In the genomic region with DNA sequence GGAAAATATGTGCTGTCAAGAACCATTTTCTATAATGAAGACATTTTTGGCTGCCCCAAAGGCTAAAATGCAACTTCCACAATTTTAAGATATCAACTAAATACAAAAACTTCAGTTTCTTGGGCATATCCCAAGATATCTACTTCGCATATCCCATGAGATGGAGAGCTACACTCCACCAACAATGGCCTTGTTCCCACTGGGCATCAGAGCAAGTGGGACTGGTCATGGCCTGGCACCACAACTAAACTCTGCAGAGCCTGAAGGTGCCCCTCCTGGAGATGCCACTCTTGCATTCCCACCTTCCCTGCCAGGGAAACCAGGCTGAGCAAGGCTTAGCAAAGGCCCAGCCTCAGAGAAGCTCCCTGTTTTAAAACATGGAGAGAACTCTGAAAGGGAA, we compare ENCODE assay signal across 28 cellular contexts.
DNase-seq lines count a peak whose midpoint lies in the region; ATAC-seq, FAIRE-seq and TF ChIP-seq lines count a peak whose summit lies in the region.
"Had no signal": no experiment of that assay in that cellular context is flagged by ENCODE, and none has a peak within 500 bp of the region (broad histone marks: within the 10 kb centered on the region; RNA-seq: fewer than 3 reads in every experiment).

No MANE protein-coding gene starts in this region.

- CTCF ChIA-PET in MCF 10A (lab: Yijun Ruan, JAX): interaction anchor here (0.6 to 2.0 kb wide), 3 partner anchors 10 to 88 kb away, joined by 3 to 5 read pairs (median 3); no protein-coding TSS in a partner anchor

- H3K4me2 ChIP-seq in astrocyte (ENCODE audit: low read length) (peak overlapping the region; percentile 69), osteoblast (ENCODE audit: insufficient read depth, low read length) (peak overlapping the region; percentile 55)

- no peak overlapping the region for H2AFZ ChIP-seq in astrocyte (ENCODE audit: low read depth, low read length)
- H2AFZ ChIP-seq in osteoblast (ENCODE audit: low read length): no peak overlapping the region

- H3K27me3 Mint-ChIP-seq in MCF 10A (ENCODE audit: insufficient read depth, unreplicated experiment) (no peaks in the 10 kb centered on the region), astrocyte (ENCODE audit: low read depth, unreplicated experiment) (no peaks in the 10 kb centered on the region)
- H3K27me3 Mint-ChIP-seq: activated CD4-positive, alpha-beta T cell treated with anti-CD3 and anti-CD28 coated beads for 36 hours; activated naive CD8-positive, alpha-beta T cell; CD4-positive, alpha-beta memory T cell had no signal

- H3K27ac ChIP-seq in breast epithelium (no peak overlapping the region), astrocyte (ENCODE audit: low read depth, low read length) (peak overlapping the region; percentile 88), osteoblast (ENCODE audit: low read depth, low read length) (peak overlapping the region; percentile 58), aorta (ENCODE audit: low read depth in 1 of 2, low read length in 2 of 2) (peak overlapping the region in 1 of 2 donors; percentile 73)
- H3K27ac ChIP-seq: 22Rv1, ovary had no signal

- TF ChIP-seq POLR2A in breast epithelium (IDR thresholded peaks at IDR 0.05): no peak
- TF ChIP-seq POLR2A in H54 (IDR thresholded peaks at IDR 0.05; ENCODE audit: low read depth, low read length): no peak

- H3K79me2 ChIP-seq in astrocyte (ENCODE audit: insufficient read depth, low read length) (no peaks in the 10 kb centered on the region), osteoblast (ENCODE audit: insufficient read depth, low read length) (no peaks in the 10 kb centered on the region)

- no peaks in the 10 kb centered on the region for H3K4me1 ChIP-seq in breast epithelium
- H3K4me1 ChIP-seq in astrocyte (ENCODE audit: insufficient read depth, low read length): peaks cover 29% of the 10 kb centered on the region
- peaks cover 30% of the 10 kb centered on the region for H3K4me1 ChIP-seq in osteoblast (ENCODE audit: insufficient read depth, low read length)
- H3K4me1 ChIP-seq in aorta (ENCODE audit: control insufficient read depth in 1 of 2, insufficient read depth in 2 of 2, low read length in 2 of 2): peaks cover 4 to 5% of the 10 kb centered on the region in 2 donors

- TF ChIP-seq CTCF in MCF 10A (IDR thresholded peaks at IDR 0.05; ENCODE audit: unreplicated experiment) (no peak), breast epithelium (IDR thresholded peaks at IDR 0.05) (no peak), astrocyte (IDR thresholded peaks at IDR 0.05; ENCODE audit: insufficient read depth, low read depth, low read length) (no peak), osteoblast (IDR thresholded peaks at IDR 0.05; ENCODE audit: extremely low read depth, low read depth, low read length) (no peak)

- no peaks in the 10 kb centered on the region for H3K27me3 ChIP-seq in breast epithelium
- no peaks in the 10 kb centered on the region for H3K27me3 ChIP-seq in astrocyte (ENCODE audit: insufficient read depth, low read length)
- H3K27me3 ChIP-seq in osteoblast (ENCODE audit: insufficient read depth, low read length): no peaks in the 10 kb centered on the region
- no peaks in the 10 kb centered on the region for H3K27me3 ChIP-seq in aorta (ENCODE audit: control insufficient read depth in 1 of 2, insufficient read depth in 2 of 2, low read length in 1 of 2)
- H3K27me3 ChIP-seq: ovary had no signal

- intact Hi-C loops in MCF 10A (cut with micrococcal nuclease): loop anchor here (5.0 kb wide), 1 partner anchor 35 kb away; no protein-coding TSS in a partner anchor
- intact Hi-C loops in breast epithelium (cut with DNase I; ENCODE audit: low total_unique reads): no loop called here
- intact Hi-C loops in aorta (cut with DNase I): no loop called here

- 11 to 14% methylated on average over 1 of the region's 1 CpG for WGBS in aorta, 2 donors

- ATAC-seq in aorta (ENCODE audit: low FRiP score): peak; percentile 41
- no peak for ATAC-seq in HG02678 (IDR thresholded peaks at IDR 0.05; ENCODE audit: unreplicated experiment)
- ATAC-seq: activated CD4-positive, alpha-beta T cell treated with anti-CD3 and anti-CD28 coated beads for 36 hours; natural killer cell had no signal

- H3K9me3 Mint-ChIP-seq in MCF 10A (ENCODE audit: unreplicated experiment) (no peaks in the 10 kb centered on the region), astrocyte (ENCODE audit: unreplicated experiment) (no peaks in the 10 kb centered on the region)
- H3K9me3 Mint-ChIP-seq: CD4-positive, alpha-beta memory T cell; natural killer cell; T-helper 2 cell treated with Interferon-gamma antibody and Interleukin-4, amounts not matched to agents 5 μg/mL and 100 μg/mL, for 36 hours had no signal

- H3K9ac ChIP-seq in astrocyte (ENCODE audit: low read length): peak overlapping the region; percentile 15

- POLR2A ChIA-PET in MCF 10A (lab: Yijun Ruan, JAX): interaction anchor here (0.8 to 1.9 kb wide), 5 partner anchors 16 to 237 kb away, joined by 3 to 5 read pairs (median 3); no protein-coding TSS in a partner anchor

- H3K27ac Mint-ChIP-seq in MCF 10A (ENCODE audit: low read depth, unreplicated experiment) (peak overlapping the region; percentile 4), astrocyte (ENCODE audit: unreplicated experiment) (peak overlapping the region; percentile 92)
- H3K27ac Mint-ChIP-seq: activated CD4-positive, alpha-beta T cell treated with anti-CD3 and anti-CD28 coated beads for 36 hours; activated naive CD8-positive, alpha-beta T cell; CD4-positive, alpha-beta memory T cell; natural killer cell; T-helper 2 cell treated with Interferon-gamma antibody and Interleukin-4, amounts not matched to agents 5 μg/mL and 100 μg/mL, for 36 hours had no signal

- no peak overlapping the region for H3K4me3 Mint-ChIP-seq in MCF 10A (ENCODE audit: unreplicated experiment)
- H3K4me3 Mint-ChIP-seq in astrocyte (ENCODE audit: unreplicated experiment): peak overlapping the region; percentile 4
- H3K4me3 Mint-ChIP-seq: activated CD4-positive, alpha-beta T cell treated with anti-CD3 and anti-CD28 coated beads for 36 hours; activated naive CD8-positive, alpha-beta T cell; CD4-positive, alpha-beta memory T cell; natural killer cell; T-helper 2 cell treated with Interferon-gamma antibody and Interleukin-4, amounts not matched to agents 5 μg/mL and 100 μg/mL, for 36 hours had no signal

- no peaks in the 10 kb centered on the region for H3K9me3 ChIP-seq in breast epithelium
- H3K9me3 ChIP-seq in astrocyte (ENCODE audit: insufficient read depth, low read depth, low read length): no peaks in the 10 kb centered on the region
- H3K9me3 ChIP-seq in osteoblast (ENCODE audit: low read depth, low read length): no peaks in the 10 kb centered on the region
- H3K9me3 ChIP-seq in aorta (ENCODE audit: control insufficient read depth, low read length): no peaks in the 10 kb centered on the region
- H3K9me3 ChIP-seq: ovary had no signal

- DNase-seq in MCF 10A (ENCODE audit: unreplicated experiment): no peak
- DNase-seq in breast epithelium (ENCODE audit: low spot score in 2 of 2): no peak
- DNase-seq in astrocyte (ENCODE audit: low read depth): no peak
- no peak for DNase-seq in osteoblast (ENCODE audit: insufficient read length, low spot score, missing footprints)
- DNase-seq in aorta: no peak
- DNase-seq in H54 (ENCODE audit: insufficient read length, low spot score): no peak
- no peak for DNase-seq in SW 1271 (lab: John Stamatoyannopoulos, UW)
- DNase-seq: activated CD4-positive, alpha-beta T cell treated with anti-CD3 and anti-CD28 coated beads for 36 hours; activated effector memory CD4-positive, alpha-beta T cell treated with Interleukin-2 at 50 U/mL for 16 hours; activated T-cell treated with anti-CD3 and anti-CD28 coated beads for 4 hours; CD4-positive, alpha-beta memory T cell; cerebellar nuclear complex; GOT3; KBM-7; left ventricle myocardium superior; natural killer cell; NCI-H1436; NCI-H2081 treated with DMSO at 0.1 percent for 48 hours; NCI-H345; NCI-H774; ovary; RPMI8226; stimulated activated naive CD4-positive, alpha-beta T cell treated with Interleukin-2 at 50 U/mL for 16 hours had no signal

- H4K20me1 ChIP-seq in astrocyte (ENCODE audit: insufficient read depth, low read length) (no peaks in the 10 kb centered on the region), osteoblast (ENCODE audit: insufficient read depth, low read length) (no peaks in the 10 kb centered on the region)

- H3K4me3 ChIP-seq in breast epithelium (no peak overlapping the region), astrocyte (ENCODE audit: insufficient read depth, low read depth, low read length) (no peak overlapping the region), osteoblast (ENCODE audit: insufficient read depth, low read length) (no peak overlapping the region), aorta (ENCODE audit: low read length in 2 of 2) (no peak overlapping the region)
- H3K4me3 ChIP-seq: ovary had no signal

- BruUV-seq in MCF 10A (replicated peaks; lab: Mats Ljungman, UMichigan): no TSS peak

- H3K4me1 Mint-ChIP-seq in MCF 10A (ENCODE audit: insufficient read depth, unreplicated experiment): peaks cover 17% of the 10 kb centered on the region
- H3K4me1 Mint-ChIP-seq in astrocyte (ENCODE audit: low read depth, unreplicated experiment): peaks cover 47% of the 10 kb centered on the region
- H3K4me1 Mint-ChIP-seq: natural killer cell had no signal

- H3K36me3 ChIP-seq in breast epithelium (no peaks in the 10 kb centered on the region), astrocyte (ENCODE audit: insufficient read depth, low read length) (no peaks in the 10 kb centered on the region), osteoblast (ENCODE audit: insufficient read depth, low read length) (no peaks in the 10 kb centered on the region), aorta (ENCODE audit: control insufficient read depth in 1 of 2, insufficient read depth in 2 of 2, low read length in 1 of 2) (no peaks in the 10 kb centered on the region)
- H3K36me3 ChIP-seq: ovary had no signal

- H3K36me3 Mint-ChIP-seq in MCF 10A (ENCODE audit: insufficient read depth, unreplicated experiment): peaks cover 6% of the 10 kb centered on the region
- no peaks in the 10 kb centered on the region for H3K36me3 Mint-ChIP-seq in astrocyte (ENCODE audit: low read depth, unreplicated experiment)
- H3K36me3 Mint-ChIP-seq: natural killer cell had no signal

- FAIRE-seq in astrocyte (lab: Jason Lieb, UNC) (no peak), H54 (lab: Jason Lieb, UNC) (no peak)
- FAIRE-seq: GM12891 had no signal

Comparison
In these comparisons a context has a peak if more than half of its experiments do, and no peak if none do; other contexts are left out.
1. H3K27ac ChIP-seq: peak in astrocyte (single experiment) and osteoblast (single experiment); none in breast epithelium (0 of 2).